ENCODE assay signal across 17 cellular contexts in genomic region chr2:47208852-47209606, GRCh38. TPM values are rescaled to one million over a fixed set of nuclear protein-coding genes. Genes with fewer than 3 reads are reported as not detected.
DNase-seq lines count a peak whose midpoint lies in the region; ATAC-seq, FAIRE-seq and TF ChIP-seq lines count a peak whose summit lies in the region.
"Had no signal": no experiment of that assay in that cellular context is flagged by ENCODE, and none has a peak within 500 bp of the region (broad histone marks: within the 10 kb centered on the region; RNA-seq: fewer than 3 reads in every experiment).

No MANE protein-coding gene starts in this region.

- DNase-seq in NCI-H187 (lab: John Stamatoyannopoulos, UW) = peak; percentile 13 to 44
- no peak for DNase-seq in NCI-H187 treated with DMSO at 0.1 percent for 48 hours (lab: John Stamatoyannopoulos, UW)
- peak; percentile 56 for DNase-seq in OCI-M1 (lab: John Stamatoyannopoulos, UW)
- DNase-seq in fibroblast of pulmonary artery (ENCODE audit: low read depth) = peak; percentile 60
- peak; percentile 37 for DNase-seq in small intestine
- DNase-seq in activated T-cell treated with anti-CD3 and anti-CD28 coated beads, Interleukin-2, amount 50 U/mL, for 1 hour = no peak
- DNase-seq in NCI-H1930 (lab: John Stamatoyannopoulos, UW) = no peak
- DNase-seq: activated naive CD4-positive, alpha-beta T cell treated with anti-CD3 and anti-CD28 coated beads, Interleukin-2, amount 50 U/mL, for 16 hours; endodermal cell; glutamatergic neuron; kidney glomerular epithelial cell; NCI-H1048; NCI-H748 treated with DMSO at 0.1 percent for 48 hours; sigmoid colon had no signal

- no peak for FAIRE-seq in small intestine (lab: Jason Lieb, UNC)

- H3K27me3 ChIP-seq in small intestine (ENCODE audit: control insufficient read depth in 2 of 2, insufficient read depth in 2 of 2, low read length in 2 of 2) = no peaks in the 10 kb centered on the region
- H3K27me3 ChIP-seq: sigmoid colon had no signal

- ATAC-seq in GM18868 (IDR thresholded peaks at IDR 0.05; ENCODE audit: unreplicated experiment) = no peak

- no peak overlapping the region for H3K27ac ChIP-seq in small intestine (ENCODE audit: low read depth in 1 of 2, low read length in 1 of 2)
- H3K27ac ChIP-seq: 22Rv1, sigmoid colon had no signal

- TF ChIP-seq CTCF in fibroblast of pulmonary artery (IDR thresholded peaks at IDR 0.05; ENCODE audit: low read length, missing control alignments) = no peak

- peaks cover 2 to 4% of the 10 kb centered on the region in 2 donors for H3K4me1 ChIP-seq in small intestine (ENCODE audit: control insufficient read depth in 2 of 2, insufficient read depth in 1 of 2, low read depth in 1 of 2, low read length in 1 of 2)

- 24 to 55% (median 38%) methylated on average over 5 of the region's 5 CpGs for WGBS in small intestine, 3 donors

- no peak overlapping the region for H3K4me3 ChIP-seq in fibroblast of pulmonary artery (replicated peaks; ENCODE audit: low read depth, low read length)
- H3K4me3 ChIP-seq in small intestine (ENCODE audit: low read depth in 1 of 2, low read length in 2 of 2) = no peak overlapping the region
- H3K4me3 ChIP-seq: sigmoid colon had no signal

- H3K36me3 ChIP-seq in small intestine (ENCODE audit: control insufficient read depth in 2 of 2, insufficient read depth in 2 of 2, low read length in 2 of 2) = no peaks in the 10 kb centered on the region
- H3K36me3 ChIP-seq: sigmoid colon had no signal

- H3K9me3 ChIP-seq in small intestine (ENCODE audit: control insufficient read depth, low read depth) = no peaks in the 10 kb centered on the region
- H3K9me3 ChIP-seq: sigmoid colon had no signal

RNA-seq across cellular contexts. Expression of gene CALM2, which starts 32.7 kb away (rescaled TPM):
- 1,000 to 10,000 TPM in 1 of 3 donors, 100 to 1,000 TPM in 2; 814 to 1,236 (median 925) TPM for polyA plus RNA-seq in small intestine

RNA-seq across cellular contexts. Expression of gene STPG4, which starts 53.9 kb away (rescaled TPM):
- under 1 TPM in 1 of 3 donors, not detected in 2; 0.06 TPM for polyA plus RNA-seq in small intestine
- polyA plus RNA-seq: neural cell had no signal

Comparison
In these comparisons a context has a peak if more than half of its experiments do, and no peak if none do; other contexts are left out.
1. DNase-seq: peak in NCI-H187 (2 of 2), OCI-M1 (single experiment), fibroblast of pulmonary artery (single experiment) and small intestine (single experiment); none in NCI-H187 treated with DMSO at 0.1 percent for 48 hours (single experiment), activated T-cell treated with anti-CD3 and anti-CD28 coated beads, Interleukin-2, amount 50 U/mL, for 1 hour (single experiment) and NCI-H1930 (0 of 2).